Comparison of ENCODE assay signal across 20 cellular contexts in the genomic region with DNA sequence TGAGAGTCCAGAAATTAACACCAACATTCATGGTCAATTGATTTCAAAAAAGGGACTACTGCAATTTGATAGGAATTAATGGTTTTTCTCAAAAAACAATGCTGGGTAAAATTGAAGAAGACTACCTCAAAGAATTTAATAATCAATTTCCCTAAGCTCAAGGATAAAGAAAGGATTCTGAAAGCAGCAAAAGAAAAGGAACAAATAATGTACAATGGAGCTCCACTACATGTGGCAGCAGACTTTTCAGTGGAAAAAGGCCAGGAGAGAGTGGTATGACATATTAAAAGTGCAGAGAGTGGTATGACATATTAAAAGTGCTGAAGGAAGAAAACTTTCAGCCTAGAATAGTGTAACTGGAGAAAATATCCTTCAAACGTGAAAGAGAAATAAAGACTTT. TPM values are rescaled to one million over a fixed set of nuclear protein-coding genes. Genes with fewer than 3 reads are reported as not detected.
DNase-seq lines count a peak whose midpoint lies in the region; ATAC-seq lines count a peak whose summit lies in the region.
"Had no signal": no experiment of that assay in that cellular context is flagged by ENCODE, and none has a peak within 500 bp of the region (broad histone marks: within the 10 kb centered on the region; RNA-seq: fewer than 3 reads in every experiment).

No MANE protein-coding gene starts in this region.

- peaks cover 9% of the 10 kb centered on the region for H3K4me1 ChIP-seq in CD4-positive, CD25-positive, alpha-beta regulatory T cell (ENCODE audit: control insufficient read depth, insufficient read depth, low read length, poor library complexity, severe bottlenecking)
- H3K4me1 ChIP-seq in aorta (ENCODE audit: control insufficient read depth in 1 of 2, insufficient read depth in 2 of 2, low read length in 2 of 2), result no peaks in the 10 kb centered on the region
- H3K4me1 ChIP-seq: BE2C had no signal

- H3K4me1 Mint-ChIP-seq in activated naive CD4-positive, alpha-beta T cell treated with anti-CD3 and anti-CD28 coated beads, Interleukin-2, amount 50 U/mL, for 24 hours, result peaks cover 40% of the 10 kb centered on the region
- peaks cover 29 to 53% (median 33%) of the 10 kb centered on the region in 4 donors for H3K4me1 Mint-ChIP-seq in CD4-positive, CD25-positive, alpha-beta regulatory T cell
- peaks cover 24% of the 10 kb centered on the region for H3K4me1 Mint-ChIP-seq in activated T-helper 17 cell treated with anti-CD3 and anti-CD28 coated beads, Interleukin-2, amount 50 U/mL, for 72 hours

- H3K4me3 Mint-ChIP-seq in activated naive CD4-positive, alpha-beta T cell treated with anti-CD3 and anti-CD28 coated beads, Interleukin-2, amount 50 U/mL, for 24 hours, result peak overlapping the region; percentile 27
- H3K4me3 Mint-ChIP-seq in CD4-positive, CD25-positive, alpha-beta regulatory T cell, result no peak overlapping the region
- H3K4me3 Mint-ChIP-seq in activated T-helper 17 cell treated with anti-CD3 and anti-CD28 coated beads, Interleukin-2, amount 50 U/mL, for 72 hours, result no peak overlapping the region
- H3K4me3 Mint-ChIP-seq: CD4-positive, alpha-beta T cell had no signal

- no peak overlapping the region for H3K4me3 ChIP-seq in CD4-positive, CD25-positive, alpha-beta regulatory T cell (ENCODE audit: low read depth, low read length)
- H3K4me3 ChIP-seq in aorta (ENCODE audit: low read length in 2 of 2), result no peak overlapping the region

- DNase-seq in activated naive CD4-positive, alpha-beta T cell treated with anti-CD3 and anti-CD28 coated beads, Interleukin-2, amount 50 U/mL, for 72 hours (ENCODE audit: low spot score in 2 of 2), result no peak
- no peak for DNase-seq in CD4-positive, CD25-positive, alpha-beta regulatory T cell
- DNase-seq in aorta (no peak), caudate nucleus (lab: John Stamatoyannopoulos, UW) (no peak)
- DNase-seq: ACHN; BE2C; C1 segment of cervical spinal cord; CD4-positive, alpha-beta T cell; DMS153; DMS79; GDM1; GOT3; H7 had no signal

- peaks cover 15% of the 10 kb centered on the region for H3K9me3 Mint-ChIP-seq in activated naive CD4-positive, alpha-beta T cell treated with anti-CD3 and anti-CD28 coated beads, Interleukin-2, amount 50 U/mL, for 24 hours
- peaks cover 27 to 47% of the 10 kb centered on the region in 2 donors for H3K9me3 Mint-ChIP-seq in activated naive CD4-positive, alpha-beta T cell treated with anti-CD3 and anti-CD28 coated beads, Interleukin-2, amount 50 U/mL, for 72 hours
- peaks cover 0 to 33% (median 15%) of the 10 kb centered on the region in 7 donors for H3K9me3 Mint-ChIP-seq in CD4-positive, CD25-positive, alpha-beta regulatory T cell
- H3K9me3 Mint-ChIP-seq in activated T-helper 17 cell treated with anti-CD3 and anti-CD28 coated beads, Interleukin-2, amount 50 U/mL, for 72 hours, result peaks cover 21% of the 10 kb centered on the region

- WGBS in aorta, 2 donors, result 42 to 48% methylated on average over 1 of the region's 1 CpG

- peak overlapping the region; percentile 37 for H3K27ac Mint-ChIP-seq in activated naive CD4-positive, alpha-beta T cell treated with anti-CD3 and anti-CD28 coated beads, Interleukin-2, amount 50 U/mL, for 24 hours
- no peak overlapping the region for H3K27ac Mint-ChIP-seq in activated naive CD4-positive, alpha-beta T cell treated with anti-CD3 and anti-CD28 coated beads, Interleukin-2, amount 50 U/mL, for 72 hours
- H3K27ac Mint-ChIP-seq in CD4-positive, CD25-positive, alpha-beta regulatory T cell, result peak overlapping the region in 2 of 3 donors; percentile 54 to 68
- peak overlapping the region; percentile 35 for H3K27ac Mint-ChIP-seq in activated T-helper 17 cell treated with anti-CD3 and anti-CD28 coated beads, Interleukin-2, amount 50 U/mL, for 72 hours

- H3K36me3 ChIP-seq in CD4-positive, CD25-positive, alpha-beta regulatory T cell (ENCODE audit: control insufficient read depth, insufficient read depth, low read length), result peaks cover 11% of the 10 kb centered on the region
- no peaks in the 10 kb centered on the region for H3K36me3 ChIP-seq in aorta (ENCODE audit: control insufficient read depth in 1 of 2, insufficient read depth in 2 of 2, low read length in 1 of 2)
- H3K36me3 ChIP-seq: BE2C had no signal

- intact Hi-C loops in aorta (cut with DNase I), result no loop called here

- peaks cover 62% of the 10 kb centered on the region for H3K36me3 Mint-ChIP-seq in activated naive CD4-positive, alpha-beta T cell treated with anti-CD3 and anti-CD28 coated beads, Interleukin-2, amount 50 U/mL, for 24 hours
- H3K36me3 Mint-ChIP-seq in activated naive CD4-positive, alpha-beta T cell treated with anti-CD3 and anti-CD28 coated beads, Interleukin-2, amount 50 U/mL, for 72 hours, result peaks cover 65 to 76% of the 10 kb centered on the region in 2 donors
- H3K36me3 Mint-ChIP-seq in CD4-positive, CD25-positive, alpha-beta regulatory T cell, result peaks cover 57% of the 10 kb centered on the region
- peaks cover 69% of the 10 kb centered on the region for H3K36me3 Mint-ChIP-seq in activated T-helper 17 cell treated with anti-CD3 and anti-CD28 coated beads, Interleukin-2, amount 50 U/mL, for 72 hours (ENCODE audit: low read depth)

- peaks cover under 1 to 8% of the 10 kb centered on the region in 2 experiments for H3K9me3 ChIP-seq in CD4-positive, CD25-positive, alpha-beta regulatory T cell (ENCODE audit: control insufficient read depth in 2 of 2, low read length in 2 of 2)
- peaks cover 3% of the 10 kb centered on the region for H3K9me3 ChIP-seq in aorta (ENCODE audit: control insufficient read depth, low read length)
- H3K9me3 ChIP-seq: BE2C had no signal

- no peaks in the 10 kb centered on the region for H3K27me3 ChIP-seq in CD4-positive, CD25-positive, alpha-beta regulatory T cell (ENCODE audit: control insufficient read depth, insufficient read depth, low read length)
- no peaks in the 10 kb centered on the region for H3K27me3 ChIP-seq in aorta (ENCODE audit: control insufficient read depth in 1 of 2, insufficient read depth in 2 of 2, low read length in 1 of 2)
- H3K27me3 ChIP-seq: BE2C had no signal

- H3K27me3 Mint-ChIP-seq in activated naive CD4-positive, alpha-beta T cell treated with anti-CD3 and anti-CD28 coated beads, Interleukin-2, amount 50 U/mL, for 24 hours, result no peaks in the 10 kb centered on the region
- H3K27me3 Mint-ChIP-seq in CD4-positive, CD25-positive, alpha-beta regulatory T cell, result no peaks in the 10 kb centered on the region
- H3K27me3 Mint-ChIP-seq in activated T-helper 17 cell treated with anti-CD3 and anti-CD28 coated beads, Interleukin-2, amount 50 U/mL, for 72 hours, result no peaks in the 10 kb centered on the region
- H3K27me3 Mint-ChIP-seq: CD4-positive, alpha-beta T cell; IgD-negative memory B cell had no signal

- ATAC-seq in activated naive CD4-positive, alpha-beta T cell treated with anti-CD3 and anti-CD28 coated beads, Interleukin-2, amount 50 U/mL, for 72 hours, result no peak
- no peak for ATAC-seq in CD4-positive, CD25-positive, alpha-beta regulatory T cell (ENCODE audit: low read depth in 2 of 2)
- no peak for ATAC-seq in activated T-helper 17 cell treated with anti-CD3 and anti-CD28 coated beads, Interleukin-2, amount 50 U/mL, for 72 hours (replicated peaks)
- ATAC-seq in GM21825 (IDR thresholded peaks at IDR 0.05; ENCODE audit: unreplicated experiment) (no peak), aorta (ENCODE audit: low FRiP score) (no peak)
- ATAC-seq: HCT116 had no signal

- H3K27ac ChIP-seq in CD4-positive, CD25-positive, alpha-beta regulatory T cell (ENCODE audit: insufficient read depth, low read length, poor library complexity, severe bottlenecking), result no peak overlapping the region
- H3K27ac ChIP-seq in aorta (ENCODE audit: low read depth in 1 of 2, low read length in 2 of 2), result no peak overlapping the region
- H3K27ac ChIP-seq in caudate nucleus (ENCODE audit: low read depth, low read length), result no peak overlapping the region

RNA-seq across cellular contexts. Expression of gene TAS2R43, which starts 15.6 kb away (rescaled TPM):
- total RNA-seq in activated naive CD4-positive, alpha-beta T cell treated with anti-CD3 and anti-CD28 coated beads, Interleukin-2, amount 50 U/mL, for 72 hours, result 1 to 10 TPM in 1 of 2 donors, under 1 TPM in 1; 0.30 to 2.7 TPM
- total RNA-seq in CD4-positive, CD25-positive, alpha-beta regulatory T cell, result 0.79 TPM
- polyA plus RNA-seq in CD4-positive, CD25-positive, alpha-beta regulatory T cell, result not detected
- 1 to 10 TPM; 1.9 TPM for total RNA-seq in activated T-helper 17 cell treated with anti-CD3 and anti-CD28 coated beads, Interleukin-2, amount 50 U/mL, for 72 hours
- total RNA-seq in aorta, result 1 to 10 TPM in 1 of 2 donors, under 1 TPM in 1; 0.36 to 2.2 TPM
- not detected for polyA plus RNA-seq in aorta
- total RNA-seq: A172, H7 had no signal
- polyA plus RNA-seq: IgD-negative memory B cell had no signal

RNA-seq across cellular contexts. Expression of gene TAS2R30, which starts 26.7 kb away (rescaled TPM):
- 1 to 10 TPM; 2.9 to 3.9 TPM for total RNA-seq in activated naive CD4-positive, alpha-beta T cell treated with anti-CD3 and anti-CD28 coated beads, Interleukin-2, amount 50 U/mL, for 72 hours
- 7.2 TPM for total RNA-seq in CD4-positive, CD25-positive, alpha-beta regulatory T cell
- not detected for polyA plus RNA-seq in CD4-positive, CD25-positive, alpha-beta regulatory T cell
- 1 to 10 TPM; 4.0 to 6.0 TPM for total RNA-seq in activated T-helper 17 cell treated with anti-CD3 and anti-CD28 coated beads, Interleukin-2, amount 50 U/mL, for 72 hours
- 1 to 10 TPM; 6.9 to 8.6 TPM for total RNA-seq in aorta
- under 1 TPM in 1 of 2 donors, not detected in 1; 0.08 TPM for polyA plus RNA-seq in aorta

RNA-seq across cellular contexts. Expression of gene TAS2R46, which starts 45.6 kb away (rescaled TPM):
- 1 to 10 TPM; 1.5 to 2.4 TPM for total RNA-seq in activated naive CD4-positive, alpha-beta T cell treated with anti-CD3 and anti-CD28 coated beads, Interleukin-2, amount 50 U/mL, for 72 hours
- 2.8 TPM for total RNA-seq in CD4-positive, CD25-positive, alpha-beta regulatory T cell
- polyA plus RNA-seq in CD4-positive, CD25-positive, alpha-beta regulatory T cell, result under 1 TPM in 1 of 4 donors, not detected in 3; 0.26 TPM
- 1 to 10 TPM; 1.8 to 3.1 TPM for total RNA-seq in activated T-helper 17 cell treated with anti-CD3 and anti-CD28 coated beads, Interleukin-2, amount 50 U/mL, for 72 hours
- total RNA-seq in aorta, result 1 to 10 TPM; 3.3 to 3.9 TPM
- not detected for polyA plus RNA-seq in aorta
- total RNA-seq: Daoy had no signal
- polyA plus RNA-seq: IgD-negative memory B cell had no signal

Comparison
In these comparisons a context has a peak if more than half of its experiments do, and no peak if none do; other contexts are left out.
1. H3K27ac Mint-ChIP-seq: peak in activated naive CD4-positive, alpha-beta T cell treated with anti-CD3 and anti-CD28 coated beads, Interleukin-2, amount 50 U/mL, for 24 hours (single experiment), CD4-positive, CD25-positive, alpha-beta regulatory T cell (2 of 3) and activated T-helper 17 cell treated with anti-CD3 and anti-CD28 coated beads, Interleukin-2, amount 50 U/mL, for 72 hours (single experiment); none in activated naive CD4-positive, alpha-beta T cell treated with anti-CD3 and anti-CD28 coated beads, Interleukin-2, amount 50 U/mL, for 72 hours (0 of 2).